Comparison of ENCODE assay signal across 8 cellular contexts in genomic region chr4:187606581-187606980, GRCh38.
DNase-seq lines count a peak whose midpoint lies in the region; ATAC-seq and TF ChIP-seq lines count a peak whose summit lies in the region.

No MANE protein-coding gene starts in this region.

- no peaks in the 10 kb centered on the region for H3K27me3 ChIP-seq in Panc1 (ENCODE audit: control insufficient read depth, insufficient read depth, low read length)

- no peak overlapping the region for H3K27ac ChIP-seq in Panc1 (ENCODE audit: low read length)

- ATAC-seq in natural killer cell (no peak), HG02852 (IDR thresholded peaks at IDR 0.05; ENCODE audit: unreplicated experiment) (peak; percentile 80), Panc1 (peak; percentile 80; the same call in 1 of the 2 replicates), HG03469 (IDR thresholded peaks at IDR 0.05; ENCODE audit: unreplicated experiment) (no peak)
- no peak for ATAC-seq in natural killer cell treated with Interleukin-12 subunit alpha and Interleukin-12 subunit beta and Interleukin-15 and Interleukin-18, amount 100 ng/mL, for 72 hours

- H3K36me3 Mint-ChIP-seq in natural killer cell: no peaks in the 10 kb centered on the region
- H3K36me3 Mint-ChIP-seq in natural killer cell treated with Interleukin-12 subunit alpha and Interleukin-12 subunit beta and Interleukin-15 and Interleukin-18, amount 100 ng/mL, for 72 hours: no peaks in the 10 kb centered on the region
- H3K36me3 Mint-ChIP-seq in neural crest cell (ENCODE audit: low read depth): no peaks in the 10 kb centered on the region

- peaks cover 9 to 10% of the 10 kb centered on the region in 2 donors for H3K9me3 Mint-ChIP-seq in natural killer cell
- H3K9me3 Mint-ChIP-seq in natural killer cell treated with Interleukin-12 subunit alpha and Interleukin-12 subunit beta and Interleukin-15 and Interleukin-18, amount 100 ng/mL, for 72 hours: peaks cover 8% of the 10 kb centered on the region
- H3K9me3 Mint-ChIP-seq in neural crest cell: no peaks in the 10 kb centered on the region

- BruUV-seq in Panc1 (replicated peaks; lab: Mats Ljungman, UMichigan): no TSS peak

- no peak for TF ChIP-seq POLR2A in erythroblast (IDR thresholded peaks at IDR 0.05; ENCODE audit: low read length)

- no peaks in the 10 kb centered on the region for H3K4me1 ChIP-seq in Panc1 (ENCODE audit: control insufficient read depth, insufficient read depth, low read length)

- H3K27ac Mint-ChIP-seq in natural killer cell (no peak overlapping the region), neural crest cell (ENCODE audit: unreplicated experiment) (no peak overlapping the region)
- no peak overlapping the region for H3K27ac Mint-ChIP-seq in natural killer cell treated with Interleukin-12 subunit alpha and Interleukin-12 subunit beta and Interleukin-15 and Interleukin-18, amount 100 ng/mL, for 72 hours

- H3K27me3 Mint-ChIP-seq in natural killer cell (ENCODE audit: low read depth in 2 of 2): no peaks in the 10 kb centered on the region
- no peaks in the 10 kb centered on the region for H3K27me3 Mint-ChIP-seq in natural killer cell treated with Interleukin-12 subunit alpha and Interleukin-12 subunit beta and Interleukin-15 and Interleukin-18, amount 100 ng/mL, for 72 hours
- no peaks in the 10 kb centered on the region for H3K27me3 Mint-ChIP-seq in neural crest cell (ENCODE audit: low read depth)

- DNase-seq in natural killer cell: no peak
- DNase-seq in natural killer cell treated with Interleukin-12 subunit alpha and Interleukin-12 subunit beta and Interleukin-15 and Interleukin-18, amount 100 ng/mL, for 72 hours (ENCODE audit: low spot score): no peak
- peak; percentile 36 for DNase-seq in Panc1 (ENCODE audit: low read depth, low spot score)
- DNase-seq in erythroblast (lab: John Stamatoyannopoulos, UW): peak; percentile 16 to 53
- peak; percentile 11 for DNase-seq in neural crest cell (ENCODE audit: low read depth, low spot score)
- DNase-seq in activated CD4-positive, CD25-positive, alpha-beta regulatory T cell treated with anti-CD3 and anti-CD28 coated beads, Interleukin-2, amount 50 U/mL, for 72 hours: no peak

- TF ChIP-seq CTCF in natural killer cell (IDR thresholded peaks at IDR 0.05) (peak; percentile 24), Panc1 (IDR thresholded peaks at IDR 0.05) (peak; percentile 84), neural crest cell (conservative IDR thresholded peaks at IDR 0.05) (peak; percentile 95)

- intact Hi-C loops in natural killer cell (cut with micrococcal nuclease) (no loop called here), Panc1 (cut with micrococcal nuclease; ENCODE audit: unreplicated experiment) (loop anchor here (5.0 kb wide), 1 partner anchor 806 kb away; no protein-coding TSS in a partner anchor)

- no peak overlapping the region for H3K4me3 ChIP-seq in Panc1 (ENCODE audit: low read depth in 2 of 2, low read length in 2 of 2)

- no peak overlapping the region for H3K4me3 Mint-ChIP-seq in natural killer cell
- no peak overlapping the region for H3K4me3 Mint-ChIP-seq in natural killer cell treated with Interleukin-12 subunit alpha and Interleukin-12 subunit beta and Interleukin-15 and Interleukin-18, amount 100 ng/mL, for 72 hours
- H3K4me3 Mint-ChIP-seq in neural crest cell: no peak overlapping the region

- POLR2A ChIA-PET in Panc1 (lab: Charles Lee): no interaction called here

- H3K4me1 Mint-ChIP-seq in natural killer cell (no peaks in the 10 kb centered on the region), neural crest cell (peaks cover 6% of the 10 kb centered on the region)
- no peaks in the 10 kb centered on the region for H3K4me1 Mint-ChIP-seq in natural killer cell treated with Interleukin-12 subunit alpha and Interleukin-12 subunit beta and Interleukin-15 and Interleukin-18, amount 100 ng/mL, for 72 hours (ENCODE audit: low read depth in 2 of 2)

- CTCF ChIA-PET in Panc1 (lab: Charles Lee): no interaction called here

- in situ Hi-C loops in Panc1 (cut with HindIII; ENCODE audit: low pct_unique_long_range_greater_than_20kb, low sequenced_read_pairs): no loop called here

- no peaks in the 10 kb centered on the region for H3K36me3 ChIP-seq in Panc1 (ENCODE audit: control insufficient read depth, insufficient read depth, low read length)

- no peaks in the 10 kb centered on the region for H3K9me3 ChIP-seq in Panc1 (ENCODE audit: control insufficient read depth, insufficient read depth, low read depth, low read length)

Comparison
In these comparisons a context has a peak if more than half of its experiments do, and no peak if none do; other contexts are left out.
1. ATAC-seq: peak in HG02852 (single experiment) and Panc1 (single experiment); none in natural killer cell (0 of 3), natural killer cell treated with Interleukin-12 subunit alpha and Interleukin-12 subunit beta and Interleukin-15 and Interleukin-18, amount 100 ng/mL, for 72 hours (0 of 2) and HG03469 (single experiment).
2. DNase-seq: peak in Panc1 (single experiment), erythroblast (2 of 2) and neural crest cell (single experiment); none in natural killer cell (single experiment), natural killer cell treated with Interleukin-12 subunit alpha and Interleukin-12 subunit beta and Interleukin-15 and Interleukin-18, amount 100 ng/mL, for 72 hours (single experiment) and activated CD4-positive, CD25-positive, alpha-beta regulatory T cell treated with anti-CD3 and anti-CD28 coated beads, Interleukin-2, amount 50 U/mL, for 72 hours (single experiment).
3. CTCF ChIP-seq: peak in every context shown above with its lines; median percentile 95 in neural crest cell; 84 in Panc1; 24 in natural killer cell.